ENCODE assay signal across 8 cellular contexts in genomic region chr12:65279387-65280112, GRCh38. TPM values are rescaled to one million over a fixed set of nuclear protein-coding genes. Genes with fewer than 3 reads are reported as not detected.
A peak's percentile ranks its signal among the peaks of the same experiment; 100 is the strongest.
DNase-seq lines count a peak whose midpoint lies in the region; ATAC-seq, FAIRE-seq and TF ChIP-seq lines count a peak whose summit lies in the region.

No MANE protein-coding gene starts in this region.

- no peak for ATAC-seq in T-cell (replicated peaks in 1 of 4)

- no peak for DNase-seq in activated T-cell treated with anti-CD3 and anti-CD28 coated beads, Interleukin-2, amount 50 U/mL, for 24 hours
- no peak for DNase-seq in activated T-cell treated with anti-CD3 and anti-CD28 coated beads, Interleukin-2, amount 50 U/mL, for 48 hours
- no peak for DNase-seq in T-cell
- DNase-seq in right atrium auricular region (ENCODE audit: low spot score), result no peak
- DNase-seq in smooth muscle cell (lab: John Stamatoyannopoulos, UW; ENCODE audit: unreplicated experiment), result no peak
- no peak for DNase-seq in NCI-H345 treated with DMSO at 0.1 percent for 48 hours (lab: John Stamatoyannopoulos, UW; ENCODE audit: unreplicated experiment)
- DNase-seq in urothelium cell line (ENCODE audit: low spot score), result no peak
- no peak for DNase-seq in stimulated activated CD4-positive, alpha-beta T cell treated with anti-CD3 and anti-CD28 coated beads, Interleukin-12 subunit alpha, Interleukin-12 subunit beta, amount 100 ng/mL, for 4 hours

- TF ChIP-seq CTCF in right atrium auricular region (IDR thresholded peaks at IDR 0.05), result no peak
- TF ChIP-seq CTCF in smooth muscle cell (IDR thresholded peaks at IDR 0.05; ENCODE audit: borderline replicate concordance, insufficient read depth, poor library complexity, severe bottlenecking), result no peak

- H3K36me3 ChIP-seq in right atrium auricular region, result no peaks in the 10 kb centered on the region
- H3K36me3 ChIP-seq in smooth muscle cell (ENCODE audit: low read depth), result no peaks in the 10 kb centered on the region

- no peak for FAIRE-seq in urothelium cell line (lab: Jason Lieb, UNC)

- H3K4me3 ChIP-seq in right atrium auricular region (peak overlapping the region; percentile 83 to 95), smooth muscle cell (peak overlapping the region; percentile 86)

- WGBS in smooth muscle cell (ENCODE audit: low lambda C conversion rate), result 30% methylated on average over 10 of the region's 20 CpGs

- peaks cover 59% of the 10 kb centered on the region for H3K79me2 ChIP-seq in smooth muscle cell (ENCODE audit: low read depth)

- peaks cover 76% of the 10 kb centered on the region for H3K27me3 Mint-ChIP-seq in activated T-cell treated with anti-CD3 and anti-CD28 coated beads, Interleukin-2, amount 50 U/mL, for 24 hours
- H3K27me3 Mint-ChIP-seq in T-cell, result peaks cover 42 to 54% of the 10 kb centered on the region in 2 donors

- H2AFZ ChIP-seq in smooth muscle cell (ENCODE audit: low read depth), result peak overlapping the region; percentile 96

- peak overlapping the region; percentile 86 for H3K9ac ChIP-seq in smooth muscle cell (ENCODE audit: low read depth)

- CTCF ChIA-PET in T-cell (lab: Charles Lee), result no interaction called here

- peaks cover 8% of the 10 kb centered on the region for H3K4me1 Mint-ChIP-seq in activated T-cell treated with anti-CD3 and anti-CD28 coated beads, Interleukin-2, amount 50 U/mL, for 24 hours (ENCODE audit: low read depth)
- H3K4me1 Mint-ChIP-seq in T-cell, result peaks cover 9 to 13% (median 9%) of the 10 kb centered on the region in 3 donors

- no peaks in the 10 kb centered on the region for H3F3A ChIP-seq in smooth muscle cell (ENCODE audit: low read depth)

- H3K27ac Mint-ChIP-seq in activated T-cell treated with anti-CD3 and anti-CD28 coated beads, Interleukin-2, amount 50 U/mL, for 24 hours, result no peak overlapping the region
- no peak overlapping the region for H3K27ac Mint-ChIP-seq in T-cell

- POLR2A ChIA-PET in T-cell (lab: Charles Lee), result interaction anchor here in 1 of 2 donors (0.6 kb wide), 1 partner anchor 211 kb away, joined by 3 read pairs; no protein-coding TSS in a partner anchor

- H3K9me3 ChIP-seq in right atrium auricular region (no peaks in the 10 kb centered on the region), smooth muscle cell (replicated peaks; ENCODE audit: low read depth) (no peaks in the 10 kb centered on the region)

- H3K4me2 ChIP-seq in smooth muscle cell, result peak overlapping the region; percentile 97

- peak overlapping the region; percentile 63 for H3K4me3 Mint-ChIP-seq in activated T-cell treated with anti-CD3 and anti-CD28 coated beads, Interleukin-2, amount 50 U/mL, for 24 hours
- peak overlapping the region; percentile 40 to 67 (median 63) for H3K4me3 Mint-ChIP-seq in T-cell

- H3K9me3 Mint-ChIP-seq in activated T-cell treated with anti-CD3 and anti-CD28 coated beads, Interleukin-2, amount 50 U/mL, for 24 hours, result no peaks in the 10 kb centered on the region
- H3K9me3 Mint-ChIP-seq in T-cell, result no peaks in the 10 kb centered on the region

- H3K4me1 ChIP-seq in right atrium auricular region (peaks cover 0 to 35% of the 10 kb centered on the region in 2 donors), smooth muscle cell (ENCODE audit: low read depth) (peaks cover 6% of the 10 kb centered on the region)

- H4K20me1 ChIP-seq in smooth muscle cell (ENCODE audit: low read depth), result peaks cover 50% of the 10 kb centered on the region

- H3K36me3 Mint-ChIP-seq in activated T-cell treated with anti-CD3 and anti-CD28 coated beads, Interleukin-2, amount 50 U/mL, for 24 hours (ENCODE audit: low read depth), result no peaks in the 10 kb centered on the region
- H3K36me3 Mint-ChIP-seq in T-cell, result no peaks in the 10 kb centered on the region

- H3K27me3 ChIP-seq in right atrium auricular region, result no peaks in the 10 kb centered on the region
- no peaks in the 10 kb centered on the region for H3K27me3 ChIP-seq in smooth muscle cell (ENCODE audit: low read depth)

- H3K27ac ChIP-seq in right atrium auricular region (peak overlapping the region; percentile 97 to 98), smooth muscle cell (ENCODE audit: low read depth) (peak overlapping the region; percentile 91)

RNA-seq across cellular contexts. Expression of gene MSRB3, which starts 1.1 kb away (rescaled TPM):
- total RNA-seq in T-cell (under 1 TPM; 0.22 to 0.90 (median 0.56) TPM), right atrium auricular region (100 to 1,000 TPM in 1 of 2 donors, 10 to 100 TPM in 1; 98.3 to 108 TPM), smooth muscle cell (63.1 and 91.8 TPM in 2 replicates)
- 74.6 and 107 TPM in 2 replicates for polyA plus RNA-seq in smooth muscle cell

Comparison
In these comparisons a context has a peak if more than half of its experiments do, and no peak if none do; other contexts are left out.
1. RNA of gene MSRB3, which starts 1.1 kb away (total RNA-seq): 98.3 to 108 TPM in right atrium auricular region and 63.1 to 91.8 TPM in smooth muscle cell; 0.22 to 0.90 TPM in T-cell; every median in the first group is over 10 times any median in the second.